In the genomic region with DNA sequence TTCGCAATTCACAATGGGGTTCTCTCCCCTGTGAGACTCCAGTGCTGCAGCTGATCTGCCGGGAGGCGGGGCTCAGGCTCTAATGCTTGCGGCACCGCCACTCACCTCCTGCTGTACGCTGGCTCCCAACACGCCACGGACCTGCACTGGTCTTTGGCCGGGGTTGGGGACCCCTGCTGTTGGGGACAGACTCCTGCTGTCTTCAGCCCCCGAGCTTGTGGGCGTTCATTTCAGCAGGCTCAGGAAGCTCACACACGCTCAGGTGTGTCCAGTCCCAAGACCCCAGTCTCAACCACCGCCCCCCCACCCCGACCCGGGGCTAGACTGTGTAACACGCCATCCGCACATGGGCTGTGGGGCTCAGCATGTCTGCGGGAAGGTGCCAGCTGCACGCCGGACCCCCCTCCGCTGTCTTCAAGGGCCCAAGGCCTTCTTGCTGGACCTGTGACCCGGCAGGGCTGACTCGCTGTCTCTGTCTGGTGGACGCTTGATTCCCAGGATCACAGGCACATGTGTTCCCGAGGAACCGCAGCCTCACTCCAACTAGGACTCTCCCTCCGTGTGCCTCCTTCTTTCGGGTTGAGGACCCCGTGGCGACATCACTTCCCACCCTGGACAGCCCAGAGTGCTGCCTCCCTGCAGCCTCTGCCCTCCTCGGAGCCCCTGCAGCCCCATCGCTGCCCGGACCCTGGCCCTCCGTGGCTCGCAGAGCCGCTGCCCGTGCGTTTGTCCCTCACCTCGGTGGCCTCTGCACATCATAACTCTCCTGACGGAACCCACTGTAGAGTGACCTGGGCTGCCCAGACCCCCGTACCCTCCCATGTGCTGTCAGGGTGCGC, we compare ENCODE assay signal across 15 cellular contexts.
"Had no signal": no experiment of that assay in that cellular context is flagged by ENCODE, and none has a peak within 500 bp of the region (broad histone marks: within the 10 kb centered on the region; RNA-seq: fewer than 3 reads in every experiment).

No MANE protein-coding gene starts in this region.

- H3K4me3 ChIP-seq: adrenal gland, gastrocnemius medialis, tibial artery, vagina had no signal

- ATAC-seq: gastrocnemius medialis, left ventricle myocardium superior had no signal

- H3K36me3 ChIP-seq: adrenal gland, gastrocnemius medialis, tibial artery, vagina had no signal

- H3K27ac ChIP-seq: adrenal gland, epithelial cell of prostate, gastrocnemius medialis, tibial artery, vagina had no signal

- DNase-seq: activated CD4-positive, alpha-beta T cell treated with anti-CD3 and anti-CD28 coated beads, Interleukin-2, amount 50 U/mL, for 1 hour; activated CD4-positive, CD25-positive, alpha-beta regulatory T cell; activated naive CD4-positive, alpha-beta T cell treated with anti-CD3 and anti-CD28 coated beads, Interleukin-2, amount 10 ng/mL, durations not matched to agents 7 days and 5 days; central memory CD4-positive, alpha-beta T cell; cortex of kidney; effector CD8-positive, alpha-beta T cell; left ventricle myocardium superior; naive B cell; nucleus accumbens; stimulated activated CD4-positive, alpha-beta T cell treated with anti-CD3 and anti-CD28 coated beads, Interleukin-15, amount 100 ng/mL, for 24 hours; tibial artery had no signal

- H3K9me3 ChIP-seq: adrenal gland, gastrocnemius medialis, tibial artery, vagina had no signal

- H3K4me3 Mint-ChIP-seq: activated naive CD4-positive, alpha-beta T cell treated with anti-CD3 and anti-CD28 coated beads, Interleukin-2, amount 10 ng/mL, durations not matched to agents 7 days and 5 days; naive B cell had no signal

- H3K36me3 Mint-ChIP-seq: activated naive CD4-positive, alpha-beta T cell treated with anti-CD3 and anti-CD28 coated beads, Interleukin-2, amount 10 ng/mL, durations not matched to agents 7 days and 5 days had no signal

- H3K4me1 Mint-ChIP-seq: activated naive CD4-positive, alpha-beta T cell treated with anti-CD3 and anti-CD28 coated beads, Interleukin-2, amount 10 ng/mL, durations not matched to agents 7 days and 5 days had no signal

- H3K27ac Mint-ChIP-seq: activated naive CD4-positive, alpha-beta T cell treated with anti-CD3 and anti-CD28 coated beads, Interleukin-2, amount 10 ng/mL, durations not matched to agents 7 days and 5 days had no signal

- H3K4me1 ChIP-seq: adrenal gland, gastrocnemius medialis, tibial artery, vagina had no signal

- H3K9me3 Mint-ChIP-seq: activated naive CD4-positive, alpha-beta T cell treated with anti-CD3 and anti-CD28 coated beads, Interleukin-2, amount 10 ng/mL, durations not matched to agents 7 days and 5 days had no signal

- H3K27me3 ChIP-seq: adrenal gland, gastrocnemius medialis, vagina had no signal
